ENCODE assay signal across 13 cellular contexts in genomic region chr11:106286881-106287504, GRCh38.
DNase-seq lines count a peak whose midpoint lies in the region; ATAC-seq lines count a peak whose summit lies in the region.
"Had no signal": no experiment of that assay in that cellular context is flagged by ENCODE, and none has a peak within 500 bp of the region (broad histone marks: within the 10 kb centered on the region; RNA-seq: fewer than 3 reads in every experiment).

No MANE protein-coding gene starts in this region.

- ATAC-seq in HG03378 (IDR thresholded peaks at IDR 0.05; ENCODE audit: unreplicated experiment) (no peak), GM18873 (IDR thresholded peaks at IDR 0.05; ENCODE audit: low FRiP score, unreplicated experiment) (no peak), GM19324 (IDR thresholded peaks at IDR 0.05; ENCODE audit: low FRiP score, unreplicated experiment) (no peak), GM21423 (IDR thresholded peaks at IDR 0.05; ENCODE audit: unreplicated experiment) (no peak)

- DNase-seq in DMS 273 treated with DMSO at 0.1 percent for 48 hours (lab: John Stamatoyannopoulos, UW) = peak; percentile 37
- peak; percentile 58 for DNase-seq in NCI-H524 treated with DMSO at 0.1 percent for 48 hours (lab: John Stamatoyannopoulos, UW)
- DNase-seq in ecto neural progenitor cell (ENCODE audit: low spot score) = peak; percentile 49
- peak; percentile 62 for DNase-seq in myocyte (ENCODE audit: low read depth)
- DNase-seq: DMS53, KG1, NCI-H1092 treated with DMSO at 0.1 percent for 48 hours, NCI-H187, NCI-H510A treated with DMSO at 0.1 percent for 48 hours had no signal
